ENCODE assay signal across 20 cellular contexts in the genomic region with DNA sequence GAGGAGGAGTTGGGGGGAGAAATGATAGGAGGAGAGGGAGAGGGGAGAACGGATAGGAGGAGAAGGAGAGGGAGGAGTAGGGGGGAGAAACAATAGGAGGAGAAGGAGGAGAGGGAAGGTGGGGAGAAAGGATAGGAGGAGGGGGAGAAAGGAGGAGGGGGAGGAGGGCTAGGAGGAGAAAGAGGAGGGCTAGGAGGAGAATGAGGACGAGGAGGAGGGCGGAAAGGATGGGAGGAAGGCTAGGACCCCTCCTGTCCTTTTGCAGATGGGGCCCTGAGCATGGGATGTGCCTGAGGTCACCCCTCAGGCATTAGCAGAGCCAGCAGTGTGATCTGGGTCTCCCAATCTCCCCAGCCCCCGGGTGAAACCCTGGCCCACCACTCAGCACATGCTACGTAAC. TPM values are rescaled to one million over a fixed set of nuclear protein-coding genes. Genes with fewer than 3 reads are reported as not detected.
"Had no signal": no experiment of that assay in that cellular context is flagged by ENCODE, and none has a peak within 500 bp of the region (broad histone marks: within the 10 kb centered on the region; RNA-seq: fewer than 3 reads in every experiment).

No MANE protein-coding gene starts in this region.

- H3K9me3 ChIP-seq: gastroesophageal sphincter, heart right ventricle, neutrophil, tibial nerve had no signal

- H3K4me3 Mint-ChIP-seq: activated CD8-positive, alpha-beta T cell treated with anti-CD3 and anti-CD28 coated beads for 36 hours; activated T-cell treated with anti-CD3 and anti-CD28 coated beads, Interleukin-2, amount 50 U/mL, for 4 hours; stimulated activated naive B cell treated with anti-CD40 and anti-IgM and Interleukin-4, amounts not matched to agents 10 μg/mL and 1 μg/mL and 100 μg/mL, for 72 hours had no signal

- H3K27ac Mint-ChIP-seq: activated CD8-positive, alpha-beta T cell treated with anti-CD3 and anti-CD28 coated beads for 36 hours; stimulated activated naive B cell treated with anti-CD40 and anti-IgM and Interleukin-4, amounts not matched to agents 10 μg/mL and 1 μg/mL and 100 μg/mL, for 72 hours had no signal

- H3K27me3 Mint-ChIP-seq: activated CD8-positive, alpha-beta T cell treated with anti-CD3 and anti-CD28 coated beads for 36 hours; naive B cell; stimulated activated naive B cell treated with anti-CD40 and anti-IgM and Interleukin-4, amounts not matched to agents 10 μg/mL and 1 μg/mL and 100 μg/mL, for 72 hours had no signal

- ATAC-seq: activated CD8-positive, alpha-beta T cell treated with anti-CD3 and anti-CD28 coated beads for 36 hours; activated T-cell treated with anti-CD3 and anti-CD28 coated beads, Interleukin-2, amount 50 U/mL, for 4 hours; gastroesophageal sphincter; heart right ventricle; stimulated activated naive B cell treated with anti-CD40 and anti-IgM and Interleukin-4, amounts not matched to agents 10 μg/mL and 1 μg/mL and 100 μg/mL, for 72 hours had no signal

- H3K4me3 ChIP-seq: cardiac muscle cell, dorsolateral prefrontal cortex, gastroesophageal sphincter, heart right ventricle, lung, tibial nerve had no signal

- H3K27me3 ChIP-seq: cardiac muscle cell, dorsolateral prefrontal cortex, neutrophil, tibial nerve had no signal

- H3K9me3 Mint-ChIP-seq: activated CD8-positive, alpha-beta T cell treated with anti-CD3 and anti-CD28 coated beads for 36 hours; activated T-cell treated with anti-CD3 and anti-CD28 coated beads, Interleukin-2, amount 50 U/mL, for 4 hours; naive B cell; stimulated activated naive B cell treated with anti-CD40 and anti-IgM and Interleukin-4, amounts not matched to agents 10 μg/mL and 1 μg/mL and 100 μg/mL, for 72 hours had no signal

- DNase-seq: activated CD4-positive, alpha-beta T cell treated with anti-CD3 and anti-CD28 coated beads for 48 hours; activated CD8-positive, alpha-beta T cell treated with anti-CD3 and anti-CD28 coated beads for 36 hours; activated effector memory CD4-positive, alpha-beta T cell treated with Interleukin-2 at 50 U/mL for 16 hours; activated naive CD4-positive, alpha-beta T cell treated with anti-CD3 and anti-CD28 coated beads, Interleukin-2, amount 50 U/mL, for 16 hours; activated T-cell treated with anti-CD3 and anti-CD28 coated beads, Interleukin-2, amount 50 U/mL, for 4 hours; dorsolateral prefrontal cortex; erythroblast; heart right ventricle; midbrain; naive B cell; retina; stimulated activated CD4-positive, alpha-beta T cell treated with anti-CD3 and anti-CD28 coated beads, Interleukin-2, amount 100 ng/mL, for 48 hours; stimulated activated naive B cell treated with anti-CD40 and anti-IgM and Interleukin-4, amounts not matched to agents 10 μg/mL and 1 μg/mL and 100 μg/mL, for 72 hours; substantia nigra had no signal

- H3K27ac ChIP-seq: cardiac muscle cell, dorsolateral prefrontal cortex, gastroesophageal sphincter, heart right ventricle, neutrophil, tibial nerve had no signal

- H3K36me3 Mint-ChIP-seq: naive B cell had no signal

- H3K4me1 ChIP-seq: gastroesophageal sphincter, heart right ventricle, tibial nerve had no signal

RNA-seq across cellular contexts. Expression of gene ANO7, which starts 0.6 kb away (rescaled TPM):
- total RNA-seq: skeletal muscle tissue had no signal
